Comparison of ENCODE assay signal across 15 cellular contexts in the genomic region with DNA sequence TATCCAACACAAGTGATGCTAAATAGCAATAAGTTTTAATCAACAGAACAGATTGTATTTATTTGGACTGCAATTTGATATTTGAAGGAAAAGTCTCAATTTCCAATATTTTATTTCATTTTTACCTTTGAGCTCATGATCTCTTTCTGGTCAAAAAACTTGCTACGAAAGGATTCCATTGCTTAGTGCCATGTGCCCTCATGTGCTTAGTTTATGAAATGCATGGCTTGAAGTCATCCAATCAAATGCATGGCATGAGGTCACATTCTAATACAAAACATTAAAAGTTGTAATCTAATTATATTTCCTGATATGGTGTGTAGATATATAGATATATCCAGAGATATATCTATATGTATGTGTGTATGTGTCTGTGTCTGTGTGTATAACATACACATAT.
A peak's percentile ranks its signal among the peaks of the same experiment; 100 is the strongest.
DNase-seq lines count a peak whose midpoint lies in the region; ATAC-seq and TF ChIP-seq lines count a peak whose summit lies in the region.
"Had no signal": no experiment of that assay in that cellular context is flagged by ENCODE, and none has a peak within 500 bp of the region (broad histone marks: within the 10 kb centered on the region; RNA-seq: fewer than 3 reads in every experiment).

No MANE protein-coding gene starts in this region.

- no peaks in the 10 kb centered on the region for H3K36me3 ChIP-seq in OCI-LY1 (ENCODE audit: insufficient read depth, low read length)
- H3K36me3 ChIP-seq: SJSA1 had no signal

- no peak overlapping the region for H2AFZ ChIP-seq in OCI-LY1 (ENCODE audit: low read length)

- TF ChIP-seq CTCF in 22Rv1 (IDR thresholded peaks at IDR 0.05) (peak; percentile 44), GM13977 (IDR thresholded peaks at IDR 0.05; ENCODE audit: extremely low read depth, insufficient read depth, missing control alignments) (peak; percentile 47), OCI-LY1 (IDR thresholded peaks at IDR 0.05; ENCODE audit: low read length) (peak; percentile 39; the same call in 1 of the 2 replicates), coronary artery (IDR thresholded peaks at IDR 0.05) (peak; percentile 10)

- in situ Hi-C loops in GM13977 (cut with MboI; ENCODE audit: low pct_unique_long_range_greater_than_20kb, low sequenced_read_pairs, unreplicated experiment), result no loop called here

- no peaks in the 10 kb centered on the region for H3K79me2 ChIP-seq in OCI-LY1 (ENCODE audit: insufficient read depth, low read length)

- no peaks in the 10 kb centered on the region for H3K4me1 Mint-ChIP-seq in activated CD4-positive, alpha-beta T cell treated with anti-CD3 and anti-CD28 coated beads, Interleukin-2, amount 10 ng/mL, durations not matched to agents 24 days and 14 days
- no peaks in the 10 kb centered on the region for H3K4me1 Mint-ChIP-seq in naive thymus-derived CD8-positive, alpha-beta T cell
- H3K4me1 Mint-ChIP-seq: activated naive CD8-positive, alpha-beta T cell treated with anti-CD3 and anti-CD28 coated beads, Interleukin-2, amount 10 ng/mL, durations not matched to agents 7 days and 5 days; natural killer cell; stimulated activated effector memory CD8-positive, alpha-beta T cell treated with anti-CD3 and anti-CD28 coated beads, Interleukin-12 subunit alpha, Interleukin-12 subunit beta, amount 100 ng/mL, for 72 hours had no signal

- H3K27me3 Mint-ChIP-seq in activated CD4-positive, alpha-beta T cell treated with anti-CD3 and anti-CD28 coated beads, Interleukin-2, amount 10 ng/mL, durations not matched to agents 24 days and 14 days, result no peaks in the 10 kb centered on the region
- H3K27me3 Mint-ChIP-seq in naive thymus-derived CD8-positive, alpha-beta T cell, result no peaks in the 10 kb centered on the region
- H3K27me3 Mint-ChIP-seq: activated CD4-positive, alpha-beta memory T cell treated with anti-CD3 and anti-CD28 coated beads for 36 hours; activated naive CD8-positive, alpha-beta T cell treated with anti-CD3 and anti-CD28 coated beads, Interleukin-2, amount 10 ng/mL, durations not matched to agents 7 days and 5 days had no signal

- H3K27ac ChIP-seq in 22Rv1, result no peak overlapping the region
- no peak overlapping the region for H3K27ac ChIP-seq in OCI-LY1 (ENCODE audit: low read depth, low read length, poor library complexity, severe bottlenecking)
- no peak overlapping the region for H3K27ac ChIP-seq in coronary artery
- H3K27ac ChIP-seq: SJSA1 had no signal

- H3K4me3 Mint-ChIP-seq in activated CD4-positive, alpha-beta T cell treated with anti-CD3 and anti-CD28 coated beads, Interleukin-2, amount 10 ng/mL, durations not matched to agents 24 days and 14 days, result no peak overlapping the region
- no peak overlapping the region for H3K4me3 Mint-ChIP-seq in naive thymus-derived CD8-positive, alpha-beta T cell
- H3K4me3 Mint-ChIP-seq: activated CD4-positive, alpha-beta memory T cell treated with anti-CD3 and anti-CD28 coated beads for 36 hours; activated naive CD8-positive, alpha-beta T cell treated with anti-CD3 and anti-CD28 coated beads, Interleukin-2, amount 10 ng/mL, durations not matched to agents 7 days and 5 days; natural killer cell; stimulated activated effector memory CD8-positive, alpha-beta T cell treated with anti-CD3 and anti-CD28 coated beads, Interleukin-12 subunit alpha, Interleukin-12 subunit beta, amount 100 ng/mL, for 72 hours had no signal

- no peaks in the 10 kb centered on the region for H4K20me1 ChIP-seq in OCI-LY1 (ENCODE audit: insufficient read depth, low read length)

- H3K9me3 Mint-ChIP-seq in activated CD4-positive, alpha-beta T cell treated with anti-CD3 and anti-CD28 coated beads, Interleukin-2, amount 10 ng/mL, durations not matched to agents 24 days and 14 days, result no peaks in the 10 kb centered on the region
- peaks cover 0 to 3% (median 0%) of the 10 kb centered on the region in 9 donors for H3K9me3 Mint-ChIP-seq in naive thymus-derived CD8-positive, alpha-beta T cell
- H3K9me3 Mint-ChIP-seq: activated naive CD8-positive, alpha-beta T cell treated with anti-CD3 and anti-CD28 coated beads, Interleukin-2, amount 10 ng/mL, durations not matched to agents 7 days and 5 days had no signal

- no peak overlapping the region for H3K4me3 ChIP-seq in OCI-LY1 (ENCODE audit: low read depth, low read length, poor library complexity, severe bottlenecking)
- H3K4me3 ChIP-seq in coronary artery, result no peak overlapping the region
- H3K4me3 ChIP-seq: SJSA1 had no signal

- no peaks in the 10 kb centered on the region for H3F3A ChIP-seq in OCI-LY1 (ENCODE audit: insufficient read depth, low read length)

- no peak for DNase-seq in GM13977 (ENCODE audit: low spot score)
- no peak for DNase-seq in coronary artery (ENCODE audit: low spot score)
- no peak for DNase-seq in activated CD4-positive, alpha-beta T cell treated with anti-CD3 and anti-CD28 coated beads, Interleukin-2, amount 10 ng/mL, durations not matched to agents 24 days and 14 days
- no peak for DNase-seq in UCSD-AML1 (lab: John Stamatoyannopoulos, UW; ENCODE audit: unreplicated experiment)
- DNase-seq in NCI-H2196 treated with DMSO at 0.1 percent for 48 hours (lab: John Stamatoyannopoulos, UW; ENCODE audit: unreplicated experiment), result no peak
- DNase-seq in naive thymus-derived CD8-positive, alpha-beta T cell, result no peak
- DNase-seq: activated CD4-positive, alpha-beta memory T cell treated with anti-CD3 and anti-CD28 coated beads for 36 hours; activated naive CD8-positive, alpha-beta T cell treated with anti-CD3 and anti-CD28 coated beads, Interleukin-2, amount 10 ng/mL, durations not matched to agents 7 days and 5 days; C1 segment of cervical spinal cord; natural killer cell; NCI-H2107 had no signal

- H3K27ac Mint-ChIP-seq in activated CD4-positive, alpha-beta T cell treated with anti-CD3 and anti-CD28 coated beads, Interleukin-2, amount 10 ng/mL, durations not matched to agents 24 days and 14 days, result no peak overlapping the region
- H3K27ac Mint-ChIP-seq in naive thymus-derived CD8-positive, alpha-beta T cell, result no peak overlapping the region
- H3K27ac Mint-ChIP-seq: activated CD4-positive, alpha-beta memory T cell treated with anti-CD3 and anti-CD28 coated beads for 36 hours; activated naive CD8-positive, alpha-beta T cell treated with anti-CD3 and anti-CD28 coated beads, Interleukin-2, amount 10 ng/mL, durations not matched to agents 7 days and 5 days; natural killer cell; stimulated activated effector memory CD8-positive, alpha-beta T cell treated with anti-CD3 and anti-CD28 coated beads, Interleukin-12 subunit alpha, Interleukin-12 subunit beta, amount 100 ng/mL, for 72 hours had no signal

- H3K36me3 Mint-ChIP-seq in activated CD4-positive, alpha-beta T cell treated with anti-CD3 and anti-CD28 coated beads, Interleukin-2, amount 10 ng/mL, durations not matched to agents 24 days and 14 days (ENCODE audit: low read depth), result no peaks in the 10 kb centered on the region
- no peaks in the 10 kb centered on the region for H3K36me3 Mint-ChIP-seq in naive thymus-derived CD8-positive, alpha-beta T cell
- H3K36me3 Mint-ChIP-seq: activated CD4-positive, alpha-beta memory T cell treated with anti-CD3 and anti-CD28 coated beads for 36 hours; activated naive CD8-positive, alpha-beta T cell treated with anti-CD3 and anti-CD28 coated beads, Interleukin-2, amount 10 ng/mL, durations not matched to agents 7 days and 5 days; natural killer cell; stimulated activated effector memory CD8-positive, alpha-beta T cell treated with anti-CD3 and anti-CD28 coated beads, Interleukin-12 subunit alpha, Interleukin-12 subunit beta, amount 100 ng/mL, for 72 hours had no signal

- no peaks in the 10 kb centered on the region for H3K27me3 ChIP-seq in OCI-LY1 (ENCODE audit: insufficient read depth, low read length)
- H3K27me3 ChIP-seq: SJSA1 had no signal

- POLR2A ChIA-PET in naive thymus-derived CD8-positive, alpha-beta T cell (lab: Charles Lee), result no interaction called here

- H3K4me2 ChIP-seq in OCI-LY1 (ENCODE audit: low read length), result no peak overlapping the region

- no peaks in the 10 kb centered on the region for H3K4me1 ChIP-seq in OCI-LY1 (ENCODE audit: insufficient read depth, low read length, severe bottlenecking)
- H3K4me1 ChIP-seq: SJSA1 had no signal

- no peaks in the 10 kb centered on the region for H3K9me2 ChIP-seq in OCI-LY1 (ENCODE audit: low read depth, low read length)

- intact Hi-C loops in activated CD4-positive, alpha-beta T cell treated with anti-CD3 and anti-CD28 coated beads, Interleukin-2, amount 10 ng/mL, durations not matched to agents 24 days and 14 days (cut with micrococcal nuclease), result no loop called here

- ATAC-seq in naive thymus-derived CD8-positive, alpha-beta T cell, result no peak
- ATAC-seq: natural killer cell; stimulated activated effector memory CD8-positive, alpha-beta T cell treated with anti-CD3 and anti-CD28 coated beads, Interleukin-12 subunit alpha, Interleukin-12 subunit beta, amount 100 ng/mL, for 72 hours had no signal

- H3K9me3 ChIP-seq in OCI-LY1 (ENCODE audit: low read length), result no peaks in the 10 kb centered on the region
- H3K9me3 ChIP-seq: SJSA1 had no signal

- no peak overlapping the region for H3K9ac ChIP-seq in OCI-LY1 (ENCODE audit: low read length)
